In the genomic region with DNA sequence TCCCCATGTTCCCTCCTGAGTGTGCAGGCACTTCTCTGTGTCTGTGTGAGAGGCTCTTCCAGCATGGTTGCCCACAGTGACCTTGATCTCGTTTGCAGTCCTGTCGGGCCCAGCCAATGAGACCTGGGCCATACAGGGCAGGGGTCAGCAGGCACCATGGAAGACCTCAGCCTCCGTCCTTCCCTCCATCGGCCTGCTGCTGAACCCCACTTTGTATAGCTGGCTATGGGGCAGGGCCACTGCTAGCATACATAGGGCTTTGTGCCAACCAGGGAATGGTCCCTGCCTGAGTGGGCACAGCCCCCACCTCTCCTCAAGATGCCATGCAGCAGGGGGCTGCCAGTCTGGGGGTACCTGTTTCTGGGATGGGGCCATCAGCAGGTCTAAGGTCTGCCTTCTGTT, we compare ENCODE assay signal across 1 cellular context.
TF ChIP-seq lines count a peak whose summit lies in the region.

No MANE protein-coding gene starts in this region.

TF ChIP-seq in HepG2, 621 proteins besides CTCF, POLR2A, EP300 and RAD21:
- TF ChIP-seq ZNF432 (CRISPR knock-in tag; IDR thresholded peaks at IDR 0.05; ENCODE audit: borderline replicate concordance) = no peak
- TF ChIP-seq HNRNPL (IDR thresholded peaks at IDR 0.05; ENCODE audit: low read depth, low read length) = 0 out of 2 replicates have a peak, but pooled peaks have one; percentile 50
- 0 out of 2 replicates have a peak, but pooled peaks have one; percentile 62 for TF ChIP-seq NRL (CRISPR knock-in tag; IDR thresholded peaks at IDR 0.05; ENCODE audit: borderline replicate concordance)
- TF ChIP-seq POLR2AphosphoS2 (IDR thresholded peaks at IDR 0.05; ENCODE audit: low read depth, low read length) = peak; percentile 54; the same call in 1 of the 2 replicates
- TF ChIP-seq, protein P1, sequence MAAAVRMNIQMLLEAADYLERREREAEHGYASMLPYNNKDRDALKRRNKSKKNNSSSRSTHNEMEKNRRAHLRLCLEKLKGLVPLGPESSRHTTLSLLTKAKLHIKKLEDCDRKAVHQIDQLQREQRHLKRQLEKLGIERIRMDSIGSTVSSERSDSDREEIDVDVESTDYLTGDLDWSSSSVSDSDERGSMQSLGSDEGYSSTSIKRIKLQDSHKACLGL (CRISPR knock-in tag; IDR thresholded peaks at IDR 0.05) = 0 out of 2 replicates have a peak, but pooled peaks have one; percentile 25
- no peak for TF ChIP-seq HNRNPK (IDR thresholded peaks at IDR 0.05; ENCODE audit: low read depth, low read length, poor library complexity, severe bottlenecking)
- no peak for TF ChIP-seq ZNF12 (CRISPR knock-in tag; IDR thresholded peaks at IDR 0.05)
- no peak for TF ChIP-seq ZNF777 (CRISPR knock-in tag; IDR thresholded peaks at IDR 0.05)
- TF ChIP-seq EED (CRISPR knock-in tag; IDR thresholded peaks at IDR 0.05) = no peak
- no peak for TF ChIP-seq ZNF121 (CRISPR knock-in tag; IDR thresholded peaks at IDR 0.05)
- TF ChIP-seq, protein P2, sequence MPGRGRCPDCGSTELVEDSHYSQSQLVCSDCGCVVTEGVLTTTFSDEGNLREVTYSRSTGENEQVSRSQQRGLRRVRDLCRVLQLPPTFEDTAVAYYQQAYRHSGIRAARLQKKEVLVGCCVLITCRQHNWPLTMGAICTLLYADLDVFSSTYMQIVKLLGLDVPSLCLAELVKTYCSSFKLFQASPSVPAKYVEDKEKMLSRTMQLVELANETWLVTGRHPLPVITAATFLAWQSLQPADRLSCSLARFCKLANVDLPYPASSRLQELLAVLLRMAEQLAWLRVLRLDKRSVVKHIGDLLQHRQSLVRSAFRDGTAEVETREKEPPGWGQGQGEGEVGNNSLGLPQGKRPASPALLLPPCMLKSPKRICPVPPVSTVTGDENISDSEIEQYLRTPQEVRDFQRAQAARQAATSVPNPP (CRISPR knock-in tag; IDR thresholded peaks at IDR 0.05) = no peak
- peak; percentile 23 for TF ChIP-seq KDM2A (CRISPR knock-in tag; IDR thresholded peaks at IDR 0.05; ENCODE audit: borderline replicate concordance, low read depth)
- TF ChIP-seq SMARCE1 (IDR thresholded peaks at IDR 0.05; ENCODE audit: borderline replicate concordance) = no peak
- TF ChIP-seq, protein P3, sequence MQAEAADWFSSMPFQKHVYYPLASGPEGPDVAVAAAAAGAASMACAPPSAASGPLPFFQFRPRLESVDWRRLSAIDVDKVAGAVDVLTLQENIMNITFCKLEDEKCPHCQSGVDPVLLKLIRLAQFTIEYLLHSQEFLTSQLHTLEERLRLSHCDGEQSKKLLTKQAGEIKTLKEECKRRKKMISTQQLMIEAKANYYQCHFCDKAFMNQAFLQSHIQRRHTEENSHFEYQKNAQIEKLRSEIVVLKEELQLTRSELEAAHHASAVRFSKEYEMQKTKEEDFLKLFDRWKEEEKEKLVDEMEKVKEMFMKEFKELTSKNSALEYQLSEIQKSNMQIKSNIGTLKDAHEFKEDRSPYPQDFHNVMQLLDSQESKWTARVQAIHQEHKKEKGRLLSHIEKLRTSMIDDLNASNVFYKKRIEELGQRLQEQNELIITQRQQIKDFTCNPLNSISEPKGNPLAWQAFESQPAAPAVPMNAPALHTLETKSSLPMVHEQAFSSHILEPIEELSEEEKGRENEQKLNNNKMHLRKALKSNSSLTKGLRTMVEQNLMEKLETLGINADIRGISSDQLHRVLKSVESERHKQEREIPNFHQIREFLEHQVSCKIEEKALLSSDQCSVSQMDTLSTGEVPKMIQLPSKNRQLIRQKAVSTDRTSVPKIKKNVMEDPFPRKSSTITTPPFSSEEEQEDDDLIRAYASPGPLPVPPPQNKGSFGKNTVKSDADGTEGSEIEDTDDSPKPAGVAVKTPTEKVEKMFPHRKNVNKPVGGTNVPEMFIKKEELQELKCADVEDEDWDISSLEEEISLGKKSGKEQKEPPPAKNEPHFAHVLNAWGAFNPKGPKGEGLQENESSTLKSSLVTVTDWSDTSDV (CRISPR knock-in tag; IDR thresholded peaks at IDR 0.05) = 0 out of 2 replicates have a peak, but pooled peaks have one; percentile 54
- 0 out of 2 replicates have a peak, but pooled peaks have one; percentile 20 for TF ChIP-seq ZBTB7A (CRISPR knock-in tag; IDR thresholded peaks at IDR 0.05)
- TF ChIP-seq ZNF891 (CRISPR knock-in tag; IDR thresholded peaks at IDR 0.05) = peak; percentile 71; the same call in 1 of the 2 replicates
- 0 out of 2 replicates have a peak, but pooled peaks have one; percentile 52 for TF ChIP-seq CAMTA2 (CRISPR knock-in tag; IDR thresholded peaks at IDR 0.05; ENCODE audit: borderline replicate concordance)
- peak; percentile 58 for TF ChIP-seq RBM22 (optimal IDR thresholded peaks at IDR 0.05; ENCODE audit: low read length)
- TF ChIP-seq POLR2AphosphoS5 (IDR thresholded peaks at IDR 0.05; ENCODE audit: low read depth, low read length) = peak; percentile 8; the same call in 1 of the 2 replicates
- no peak for TF ChIP-seq HDAC2 (CRISPR knock-in tag; IDR thresholded peaks at IDR 0.05)
- peak; percentile 55; the same call in 1 of the 2 replicates for TF ChIP-seq KDM5B (CRISPR knock-in tag; IDR thresholded peaks at IDR 0.05; ENCODE audit: borderline replicate concordance)
- TF ChIP-seq AGO2 (optimal IDR thresholded peaks at IDR 0.05; ENCODE audit: low read depth, low read length) = peak; percentile 92
- TF ChIP-seq TOPORS (CRISPR knock-in tag; IDR thresholded peaks at IDR 0.05) = no peak
- TF ChIP-seq NONO (IDR thresholded peaks at IDR 0.05) = no peak
- TF ChIP-seq NONO (CRISPR knock-in tag; conservative IDR thresholded peaks at IDR 0.05) = 0 out of 2 replicates have a peak, but pooled peaks have one; percentile 26
TF ChIP-seq in HepG2: peak in this region for 14.
